ENCODE assay signal across 9 cellular contexts in genomic region chr1:3319874-3320245, GRCh38.
A peak's percentile ranks its signal among the peaks of the same experiment; 100 is the strongest.
DNase-seq lines count a peak whose midpoint lies in the region; ATAC-seq and TF ChIP-seq lines count a peak whose summit lies in the region.
"Had no signal": no experiment of that assay in that cellular context is flagged by ENCODE, and none has a peak within 500 bp of the region (broad histone marks: within the 10 kb centered on the region; RNA-seq: fewer than 3 reads in every experiment).

No MANE protein-coding gene starts in this region.

- ATAC-seq in lung (ENCODE audit: insufficient read depth, low FRiP score) (peak; percentile 73), GM21515 (IDR thresholded peaks at IDR 0.05; ENCODE audit: unreplicated experiment) (no peak)

- no peaks in the 10 kb centered on the region for H3K36me3 ChIP-seq in Peyer's patch
- no peaks in the 10 kb centered on the region for H3K36me3 ChIP-seq in lung (ENCODE audit: control insufficient read depth in 2 of 2, insufficient read depth in 2 of 2, low read length in 2 of 2)

- WGBS in lung, 2 donors, result 25 to 41% methylated on average over 4 of the region's 4 CpGs

- DNase-seq in Daoy (ENCODE audit: low read depth) (peak; percentile 80), HUDEP-2 (lab: John Stamatoyannopoulos, UW; ENCODE audit: unreplicated experiment in 76 of 76) (peak in 48 of 76 experiments; percentile 1 to 59 (median 22)), Peyer's patch (peak; percentile 18 to 77 (median 74)), choroid plexus epithelial cell (ENCODE audit: low read depth) (peak; percentile 80), lung (ENCODE audit: low spot score) (peak; percentile 66), hippocampal formation (lab: John Stamatoyannopoulos, UW) (no peak), globus pallidus (ENCODE audit: low spot score) (no peak)
- DNase-seq: activated T-cell treated with anti-CD3 and anti-CD28 coated beads, Interleukin-2, amount 50 U/mL, for 4 hours had no signal

- no peak for TF ChIP-seq POLR2A in Peyer's patch (IDR thresholded peaks at IDR 0.05)

- H3K4me3 ChIP-seq in Peyer's patch, result no peak overlapping the region
- no peak overlapping the region for H3K4me3 ChIP-seq in choroid plexus epithelial cell (ENCODE audit: low read depth, low read length)
- no peak overlapping the region for H3K4me3 ChIP-seq in lung

- H3K9me3 ChIP-seq in Peyer's patch (no peaks in the 10 kb centered on the region), lung (ENCODE audit: control insufficient read depth in 2 of 2, insufficient read depth in 1 of 2, low read length in 1 of 2) (no peaks in the 10 kb centered on the region)

- TF ChIP-seq CTCF in Peyer's patch (IDR thresholded peaks at IDR 0.05) (peak in 5 of 6 experiments; percentile 21 to 98 (median 95)), choroid plexus epithelial cell (conservative IDR thresholded peaks at IDR 0.05; ENCODE audit: low read depth, low read length) (peak; percentile 79), lung (IDR thresholded peaks at IDR 0.05; ENCODE audit: control extremely low read depth, extremely low read depth) (no peak)

- H3K27ac ChIP-seq in Peyer's patch (peak overlapping the region in 3 of 4 donors; percentile 62 to 89 (median 84)), lung (ENCODE audit: low read depth in 1 of 2, low read length in 1 of 2) (no peak overlapping the region)

- H3K4me1 ChIP-seq in Peyer's patch (peaks cover 0 to 39% (median 2%) of the 10 kb centered on the region in 4 donors), lung (ENCODE audit: control insufficient read depth in 2 of 2, insufficient read depth in 2 of 2, low read length in 2 of 2) (peaks cover 0 to 6% of the 10 kb centered on the region in 2 donors)

- no peaks in the 10 kb centered on the region for H3K27me3 ChIP-seq in Peyer's patch
- H3K27me3 ChIP-seq in lung (ENCODE audit: control insufficient read depth, insufficient read depth), result no peaks in the 10 kb centered on the region

Comparison
In these comparisons a context has a peak if more than half of its experiments do, and no peak if none do; other contexts are left out.
1. DNase-seq: peak in Daoy (single experiment), HUDEP-2 (48 of 76), Peyer's patch (3 of 3), choroid plexus epithelial cell (single experiment) and lung (single experiment); none in hippocampal formation (0 of 2) and globus pallidus (single experiment).
2. H3K27ac ChIP-seq: peak in Peyer's patch (3 of 4); none in lung (0 of 2).